30 cellular contexts compared by ENCODE assay signal in the genomic region with DNA sequence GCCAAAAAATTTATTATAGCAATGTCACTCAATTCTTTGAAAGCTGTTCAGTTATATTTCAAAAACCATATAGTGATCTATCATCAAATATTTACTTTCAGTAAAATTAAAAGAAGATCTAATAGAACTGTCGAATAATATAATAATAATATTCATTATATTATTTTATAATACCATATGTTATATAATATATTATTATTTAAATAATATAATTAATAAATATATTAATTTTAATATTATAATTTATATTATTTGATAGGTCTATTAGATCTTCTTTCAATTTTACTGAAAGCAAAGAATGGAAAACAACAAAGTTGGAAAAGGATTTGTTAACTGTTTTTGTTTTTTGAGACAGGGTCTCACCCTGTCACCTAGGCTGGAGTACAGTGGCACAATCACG. TPM values are rescaled to one million over a fixed set of nuclear protein-coding genes. Genes with fewer than 3 reads are reported as not detected.
"Had no signal": no experiment of that assay in that cellular context is flagged by ENCODE, and none has a peak within 500 bp of the region (broad histone marks: within the 10 kb centered on the region; RNA-seq: fewer than 3 reads in every experiment).

No MANE protein-coding gene starts in this region.

- H3K4me1 ChIP-seq: adrenal gland, body of pancreas, colonic mucosa, esophagus muscularis mucosa, foreskin keratinocyte had no signal

- H3K27me3 ChIP-seq: adrenal gland, body of pancreas, colonic mucosa, dorsolateral prefrontal cortex, esophagus muscularis mucosa, foreskin keratinocyte had no signal

- H3K27ac ChIP-seq: adrenal gland, body of pancreas, colonic mucosa, dorsolateral prefrontal cortex, esophagus muscularis mucosa, foreskin keratinocyte, VCaP had no signal

- H3K36me3 ChIP-seq: adrenal gland, colonic mucosa, esophagus muscularis mucosa had no signal

- H3K4me3 ChIP-seq: adrenal gland, body of pancreas, colonic mucosa, dorsolateral prefrontal cortex, esophagus muscularis mucosa had no signal

- H3K9me3 ChIP-seq: adrenal gland, body of pancreas, colonic mucosa, esophagus muscularis mucosa had no signal

- DNase-seq: activated B cell treated with CpG ODN at 0.5 μM for 24 hours; activated CD4-positive, alpha-beta T cell treated with anti-CD3 and anti-CD28 coated beads for 48 hours; activated CD4-positive, alpha-beta T cell treated with anti-CD3 and anti-CD28 coated beads, Interleukin-2, amount 50 U/mL, for 1 hour; activated CD4-positive, alpha-beta T cell treated with anti-CD3 and anti-CD28 coated beads, Interleukin-2, amount 50 U/mL, for 48 hours; activated CD8-positive, alpha-beta memory T cell treated with anti-CD3 and anti-CD28 coated beads for 24 hours; activated CD8-positive, alpha-beta T cell treated with anti-CD3 and anti-CD28 coated beads for 36 hours; activated effector memory CD4-positive, alpha-beta T cell treated with anti-CD3 and anti-CD28 coated beads, Interleukin-2, amount 50 U/mL, for 16 hours; activated naive CD4-positive, alpha-beta T cell treated with anti-CD3 and anti-CD28 coated beads for 36 hours; activated naive CD8-positive, alpha-beta T cell treated with anti-CD3 and anti-CD28 coated beads for 36 hours; activated naive CD8-positive, alpha-beta T cell treated with anti-CD3 and anti-CD28 coated beads, Interleukin-2, amount 50 U/mL, for 24 hours; activated T-cell treated with anti-CD3 and anti-CD28 coated beads, Interleukin-2, amount 50 U/mL, for 4 hours; adrenal gland; amygdala; aorta; body of pancreas; caudate nucleus; colonic mucosa; dorsolateral prefrontal cortex; effector memory CD4-positive, alpha-beta T cell; endodermal cell; erythroblast; foreskin keratinocyte; head of caudate nucleus; T-helper 2 cell had no signal

- ATAC-seq: activated CD4-positive, CD25-positive, alpha-beta regulatory T cell treated with anti-CD3 and anti-CD28 coated beads, Interleukin-2, amount 50 U/mL, for 24 hours; activated CD8-positive, alpha-beta T cell treated with anti-CD3 and anti-CD28 coated beads for 36 hours; activated naive CD8-positive, alpha-beta T cell treated with anti-CD3 and anti-CD28 coated beads, Interleukin-2, amount 50 U/mL, for 24 hours; activated T-cell treated with anti-CD3 and anti-CD28 coated beads, Interleukin-2, amount 50 U/mL, for 4 hours; body of pancreas; foreskin keratinocyte had no signal

RNA-seq across cellular contexts. Expression of a gene that starts 22.5 kb away (rescaled TPM):
- total RNA-seq: activated B cell treated with CpG ODN at 0.5 μM for 24 hours; activated CD8-positive, alpha-beta T cell treated with anti-CD3 and anti-CD28 coated beads for 36 hours; activated naive CD4-positive, alpha-beta T cell treated with anti-CD3 and anti-CD28 coated beads for 36 hours; activated naive CD8-positive, alpha-beta T cell treated with anti-CD3 and anti-CD28 coated beads for 36 hours; activated T-cell treated with anti-CD3 and anti-CD28 coated beads, Interleukin-2, amount 50 U/mL, for 4 hours; activated T-helper 2 cell treated with anti-CD3 and anti-CD28 coated beads, Interferon-gamma antibody, Interleukin-2, Interleukin-4, amounts not matched to agents 10 μg/mL and 5 μg/mL and 100 μg/mL, durations not matched to agents 14 hours and 24 hours and 36 hours; adrenal gland; aorta; body of pancreas; chondrocyte; colonic mucosa; endodermal cell; esophagus muscularis mucosa; foreskin keratinocyte; T-helper 1 cell treated with Interleukin-12 subunit alpha and Interleukin-12 subunit beta and Interleukin-4 antibody, amounts not matched to agents 30 ng/mL and 1 ng/mL, for 36 hours had no signal
- polyA plus RNA-seq: adrenal gland, aorta, foreskin keratinocyte had no signal
